Comparison of ENCODE assay signal across 22 cellular contexts in genomic region chr14:93723001-93723400, GRCh38.
"Had no signal": no experiment of that assay in that cellular context is flagged by ENCODE, and none has a peak within 500 bp of the region (broad histone marks: within the 10 kb centered on the region; RNA-seq: fewer than 3 reads in every experiment).

No MANE protein-coding gene starts in this region.

- H3K4me3 ChIP-seq: gastrocnemius medialis, left ventricle myocardium inferior, lower lobe of right lung, pancreas, right lobe of liver, smooth muscle cell, stomach, thoracic aorta, tibial nerve had no signal

- H3K27me3 ChIP-seq: gastrocnemius medialis, pancreas, right lobe of liver, stomach, tibial nerve had no signal

- H3K27ac ChIP-seq: epithelial cell of prostate, gastrocnemius medialis, left ventricle myocardium inferior, lower lobe of right lung, pancreas, right lobe of liver, stomach, thoracic aorta had no signal

- H3K9me3 ChIP-seq: gastrocnemius medialis, left ventricle myocardium inferior, lower lobe of right lung, pancreas, right lobe of liver, stomach, thoracic aorta, tibial nerve had no signal

- H3K4me1 ChIP-seq: gastrocnemius medialis, left ventricle myocardium inferior, lower lobe of right lung, pancreas, right lobe of liver had no signal

- ATAC-seq: esophagus mucosa; gastrocnemius medialis; left cardiac atrium; lower lobe of right lung; natural killer cell; pancreas; right lobe of liver; stimulated activated effector memory CD8-positive, alpha-beta T cell treated with anti-CD3 and anti-CD28 coated beads, Interleukin-12 subunit alpha, Interleukin-12 subunit beta, amount 100 ng/mL, for 72 hours had no signal

- H3K36me3 ChIP-seq: gastrocnemius medialis, left ventricle myocardium inferior, lower lobe of right lung, pancreas, right lobe of liver, thoracic aorta had no signal

- DNase-seq: central memory CD4-positive, alpha-beta T cell; effector CD8-positive, alpha-beta T cell; foreskin fibroblast; gastrocnemius medialis; left cardiac atrium; left ventricle myocardium inferior; lower lobe of right lung; natural killer cell; occipital lobe; pancreas; right lobe of liver; stimulated activated CD4-positive, alpha-beta T cell treated with anti-CD3 and anti-CD28 coated beads, Interleukin-12 subunit alpha, Interleukin-12 subunit beta, amount 100 ng/mL, for 4 hours; stimulated activated CD4-positive, alpha-beta T cell treated with anti-CD3 and anti-CD28 coated beads, Interleukin-1b, Interleukin-23, amount 100 ng/mL, for 48 hours; stimulated activated CD4-positive, alpha-beta T cell treated with anti-CD3 and anti-CD28 coated beads, Interleukin-4, amount 100 ng/mL, for 24 hours; stimulated activated naive CD4-positive, alpha-beta T cell treated with Interleukin-2 at 50 U/mL for 16 hours; stomach had no signal
